ENCODE assay signal across 20 cellular contexts in genomic region chr16:80377621-80378020, GRCh38.
"Had no signal": no experiment of that assay in that cellular context is flagged by ENCODE, and none has a peak within 500 bp of the region (broad histone marks: within the 10 kb centered on the region; RNA-seq: fewer than 3 reads in every experiment).

No MANE protein-coding gene starts in this region.

- H3K4me3 ChIP-seq: heart left ventricle, left ventricle myocardium inferior, lung, ovary, right atrium auricular region, right lobe of liver, skin epidermis, tibial nerve, vagina had no signal

- FAIRE-seq: islet of Langerhans had no signal

- DNase-seq: heart left ventricle; hypothalamus; immature natural killer cell; left ventricle myocardium inferior; naive thymus-derived CD8-positive, alpha-beta T cell; nephron progenitor cell; ovary; right lobe of liver; stimulated activated CD4-positive, alpha-beta T cell treated with anti-CD3 and anti-CD28 coated beads, Interleukin-12 subunit alpha, Interleukin-12 subunit beta, amount 100 ng/mL, for 4 hours; stimulated activated CD4-positive, alpha-beta T cell treated with anti-CD3 and anti-CD28 coated beads, Interleukin-4, amount 100 ng/mL, for 24 hours; stimulated activated naive CD4-positive, alpha-beta T cell; stimulated activated naive CD8-positive, alpha-beta T cell treated with anti-CD3 and anti-CD28 coated beads, Interleukin-15, amount 100 ng/mL, for 72 hours; substantia nigra had no signal

- H3K9me3 ChIP-seq: ovary, right lobe of liver, vagina had no signal

- H3K36me3 ChIP-seq: heart left ventricle, left ventricle myocardium inferior, ovary, right atrium auricular region, right lobe of liver, tibial nerve, vagina had no signal

- H3K27ac ChIP-seq: heart left ventricle, left ventricle myocardium inferior, ovary, right atrium auricular region, right lobe of liver, skin epidermis, vagina had no signal

- ATAC-seq: heart left ventricle; naive thymus-derived CD8-positive, alpha-beta T cell; right lobe of liver; stimulated activated effector memory CD8-positive, alpha-beta T cell treated with anti-CD3 and anti-CD28 coated beads, Interleukin-12 subunit alpha, Interleukin-12 subunit beta, amount 100 ng/mL, for 72 hours; stimulated activated naive CD8-positive, alpha-beta T cell treated with anti-CD3 and anti-CD28 coated beads, Interleukin-15, amount 100 ng/mL, for 72 hours had no signal

- H3K4me1 ChIP-seq: heart left ventricle, left ventricle myocardium inferior, right atrium auricular region, right lobe of liver, vagina had no signal

- H3K27me3 ChIP-seq: ovary, right atrium auricular region, right lobe of liver, tibial nerve, vagina had no signal
